Comparison of ENCODE assay signal across 19 cellular contexts in the genomic region with DNA sequence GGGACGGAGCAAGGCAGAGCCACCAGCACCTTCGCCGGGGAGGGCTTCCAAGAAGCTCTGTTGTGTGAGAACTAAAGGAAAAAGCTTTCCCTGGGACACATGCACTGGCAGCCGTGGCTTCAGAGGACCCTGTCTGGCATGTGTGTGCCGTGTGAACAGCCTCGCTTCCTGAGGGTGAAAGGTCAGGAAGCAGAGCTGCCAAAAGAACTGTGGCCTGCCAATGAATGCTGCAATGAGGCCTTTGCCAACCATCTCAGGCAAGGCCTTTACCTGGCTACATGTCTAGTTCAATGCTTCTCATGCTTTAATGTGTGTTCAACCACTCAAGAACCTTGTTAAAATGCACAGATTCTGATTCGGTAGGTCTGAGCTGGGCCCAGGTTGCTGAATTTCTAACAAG. TPM values are rescaled to one million over a fixed set of nuclear protein-coding genes. Genes with fewer than 3 reads are reported as not detected.
A peak's percentile ranks its signal among the peaks of the same experiment; 100 is the strongest.
DNase-seq lines count a peak whose midpoint lies in the region; ATAC-seq, FAIRE-seq and TF ChIP-seq lines count a peak whose summit lies in the region.
"Had no signal": no experiment of that assay in that cellular context is flagged by ENCODE, and none has a peak within 500 bp of the region (broad histone marks: within the 10 kb centered on the region; RNA-seq: fewer than 3 reads in every experiment).

No MANE protein-coding gene starts in this region.

- POLR2A ChIA-PET in HepG2 (lab: Yijun Ruan, JAX): no interaction called here

- no peak overlapping the region for H3K4me2 ChIP-seq in HepG2 (ENCODE audit: low read depth, low read length)
- H3K4me2 ChIP-seq: BLaER1 treated with 17β-estradiol and CSF1 and Interleukin-3, amounts not matched to agents 10 nM and 100 nM had no signal

- H2AFZ ChIP-seq in HepG2 (ENCODE audit: low read length): no peak overlapping the region
- H2AFZ ChIP-seq: GM23248 had no signal

- H3K9me3 ChIP-seq in HepG2 (ENCODE audit: low read length): no peaks in the 10 kb centered on the region
- H3K9me3 ChIP-seq: BLaER1 treated with 17β-estradiol and CSF1 and Interleukin-3, amounts not matched to agents 10 nM and 100 nM had no signal

- no peaks in the 10 kb centered on the region for H4K20me1 ChIP-seq in HepG2 (ENCODE audit: insufficient read depth, low read length)

- intact Hi-C loops in HepG2 (cut with micrococcal nuclease; ENCODE audit: unreplicated experiment): no loop called here

- H3K36me3 ChIP-seq in HepG2 (replicated peaks in 1 of 2; ENCODE audit: control insufficient read depth in 1 of 2, insufficient read depth in 2 of 2, low read length in 2 of 2): peaks cover 71 to 94% of the 10 kb centered on the region in 2 experiments

- no peak for FAIRE-seq in HepG2 (lab: Jason Lieb, UNC)
- FAIRE-seq: GM12878, GM18507, H54 had no signal

- H3K27ac ChIP-seq in HepG2 (ENCODE audit: extremely low read length, insufficient read depth, low read length): no peak overlapping the region
- H3K27ac ChIP-seq: BLaER1 treated with 17β-estradiol and CSF1 and Interleukin-3, amounts not matched to agents 10 nM and 100 nM; GM23248; HL-60 had no signal

- BruUV-seq in HepG2 (replicated peaks; lab: Mats Ljungman, UMichigan): TSS peak; percentile 4

- DNase-seq in DMS79 (lab: John Stamatoyannopoulos, UW) (peak; percentile 68), NCI-H2029 treated with DMSO at 0.1 percent for 48 hours (lab: John Stamatoyannopoulos, UW) (peak; percentile 4), dermis microvascular lymphatic vessel endothelial cell (ENCODE audit: low read depth in 2 of 2) (peak; percentile 74 to 89), HepG2 (ENCODE audit: low spot score) (no peak), NCI-H2227 treated with DMSO at 0.1 percent for 48 hours (lab: John Stamatoyannopoulos, UW) (no peak), T-helper 2 cell (no peak)
- DNase-seq: ACHN; CD4-positive, CD25-positive, alpha-beta regulatory T cell; DMS53; GM23248 had no signal

- ATAC-seq in HepG2: no peak
- ATAC-seq in GM21367 (IDR thresholded peaks at IDR 0.05; ENCODE audit: unreplicated experiment): no peak
- ATAC-seq in HG03095 (IDR thresholded peaks at IDR 0.05; ENCODE audit: unreplicated experiment): no peak
- ATAC-seq: GM12878, HCT116 had no signal

- H3K27me3 ChIP-seq in HepG2 (ENCODE audit: control insufficient read depth in 1 of 2, insufficient read depth in 2 of 2, low read length in 2 of 2): no peaks in the 10 kb centered on the region
- H3K27me3 ChIP-seq: BLaER1 treated with 17β-estradiol and CSF1 and Interleukin-3, amounts not matched to agents 10 nM and 100 nM had no signal

- H3K9ac ChIP-seq in HepG2 (ENCODE audit: insufficient read depth, low read depth, low read length): no peak overlapping the region
- H3K9ac ChIP-seq: BLaER1 treated with 17β-estradiol and CSF1 and Interleukin-3, amounts not matched to agents 10 nM and 100 nM; GM23248 had no signal

- H3K4me1 ChIP-seq in HepG2 (ENCODE audit: insufficient read depth, low read length): no peaks in the 10 kb centered on the region
- H3K4me1 ChIP-seq: BLaER1 treated with 17β-estradiol and CSF1 and Interleukin-3, amounts not matched to agents 10 nM and 100 nM had no signal

- TF ChIP-seq CTCF in HepG2 (CRISPR knock-in tag; IDR thresholded peaks at IDR 0.05): no peak

- H3K79me2 ChIP-seq in HepG2 (ENCODE audit: insufficient read depth, low read length): no peaks in the 10 kb centered on the region

- in situ Hi-C loops in HepG2 (cut with HindIII; ENCODE audit: extremely low pct_ligation_motif_present, low pct_unique_long_range_greater_than_20kb): no loop called here

- 98% methylated on average over 7 of the region's 7 CpGs for WGBS in HepG2 (ENCODE audit: low lambda C conversion rate)

- no peak overlapping the region for H3K4me3 ChIP-seq in HepG2 (replicated peaks in 1 of 3; ENCODE audit: insufficient read depth in 1 of 3, low read depth in 2 of 3, low read length in 3 of 3)
- H3K4me3 ChIP-seq: BLaER1 treated with 17β-estradiol and CSF1 and Interleukin-3, amounts not matched to agents 10 nM and 100 nM; GM12878; GM23248 had no signal

- TF ChIP-seq POLR2A in HepG2 (IDR thresholded peaks at IDR 0.05; ENCODE audit: insufficient read depth in 1 of 2, low read depth in 2 of 2, low read length in 2 of 2): no peak

- no peak for TF ChIP-seq EP300 in HepG2 (IDR thresholded peaks at IDR 0.05; ENCODE audit: low read depth in 2 of 2, low read length in 2 of 2)
- TF ChIP-seq EP300 in HepG2 (CRISPR knock-in tag; IDR thresholded peaks at IDR 0.05; ENCODE audit: borderline replicate concordance): no peak

- CTCF ChIA-PET in HepG2 (lab: Yijun Ruan, JAX; ENCODE audit: low intra/inter-chr PET ratio, low total read pairs): interaction anchor here (0.6 kb wide), 1 partner anchor 13 kb away, joined by 3 read pairs; no protein-coding TSS in a partner anchor

- TF ChIP-seq RAD21 in HepG2 (CRISPR knock-in tag; IDR thresholded peaks at IDR 0.05): no peak

TF ChIP-seq in HepG2, 621 proteins besides CTCF, POLR2A, EP300 and RAD21:
- TF ChIP-seq ZNF570 (CRISPR knock-in tag; IDR thresholded peaks at IDR 0.05; ENCODE audit: borderline replicate concordance) (no peak), AGO2 (optimal IDR thresholded peaks at IDR 0.05; ENCODE audit: low read depth, low read length) (peak; percentile 62)

RNA-seq across cellular contexts. Expression of a gene that starts 53.5 kb away (rescaled TPM):
- 0.25 and 0.39 TPM in 2 replicates for total RNA-seq in dermis microvascular lymphatic vessel endothelial cell
- total RNA-seq in HepG2 (2016; rRNA removed; fragmentation: Illumina TruSeq; extraction: Trizol): 0.44 and 1.3 TPM in 2 replicates
- total RNA-seq in HepG2 (2016; cell fraction: cytosol; rRNA removed; fragmentation: Illumina TruSeq; extraction: Trizol; ENCODE audit: low read depth): 0.18 TPM in 1 of 2 replicates, not detected in the other
- total RNA-seq in HepG2 (2016; cell fraction: insoluble cytoplasmic fraction; rRNA removed; fragmentation: Illumina TruSeq; extraction: Trizol): 0.41 and 0.76 TPM in 2 replicates
- total RNA-seq in HepG2 (2016; cell fraction: membrane; rRNA removed; fragmentation: Illumina TruSeq; extraction: Trizol): 0.12 and 0.21 TPM in 2 replicates
- 2.1 and 2.6 TPM in 2 replicates for total RNA-seq in HepG2 (2016; cell fraction: nucleus; rRNA removed; fragmentation: Illumina TruSeq; extraction: Trizol)
- polyA plus RNA-seq in HepG2 (2011; rRNA removed): 1.5 and 2.1 TPM in 2 replicates
- polyA plus RNA-seq in HepG2 (2011; cell fraction: cytosol; rRNA removed): 0.16 and 0.46 TPM in 2 replicates
- 2.0 and 2.8 TPM in 2 replicates for polyA plus RNA-seq in HepG2 (2011; cell fraction: nucleus; rRNA removed)
- polyA plus RNA-seq in HepG2 (2012): 1.1 and 1.2 TPM in 2 replicates
- not detected in 2 replicates for polyA plus RNA-seq in HepG2 (2016; cell fraction: cytosol; fragmentation: Illumina TruSeq; extraction: Trizol; ENCODE audit: low read depth)
- 0.57 and 0.63 TPM in 2 replicates for polyA plus RNA-seq in HepG2 (2016; cell fraction: insoluble cytoplasmic fraction; fragmentation: Illumina TruSeq; extraction: Trizol; ENCODE audit: low read depth)
- 0.15 and 0.18 TPM in 2 replicates for polyA plus RNA-seq in HepG2 (2016; cell fraction: membrane; fragmentation: Illumina TruSeq; extraction: Trizol; ENCODE audit: low read depth)
- 2.9 and 4.1 TPM in 2 replicates for polyA plus RNA-seq in HepG2 (2016; cell fraction: nucleus; fragmentation: Illumina TruSeq; extraction: Trizol; ENCODE audit: insufficient read depth, low read depth)
- 0.40 TPM in 1 of 2 replicates, not detected in the other for polyA minus RNA-seq in HepG2 (2011; rRNA and poly(A)+ RNA removed; ENCODE audit: low replicate concordance)
- polyA minus RNA-seq in HepG2 (2011; cell fraction: cytosol; rRNA and poly(A)+ RNA removed): not detected in 2 replicates
- polyA minus RNA-seq in HepG2 (2011; cell fraction: nucleus; rRNA and poly(A)+ RNA removed): 2.4 and 3.0 TPM in 2 replicates
- total RNA-seq: A172 had no signal

Comparison
In these comparisons a context has a peak if more than half of its experiments do, and no peak if none do; other contexts are left out.
1. DNase-seq: peak in DMS79 (single experiment), NCI-H2029 treated with DMSO at 0.1 percent for 48 hours (single experiment) and dermis microvascular lymphatic vessel endothelial cell (2 of 2); none in HepG2 (single experiment), NCI-H2227 treated with DMSO at 0.1 percent for 48 hours (single experiment) and T-helper 2 cell (0 of 5).